Comparison of ENCODE assay signal across 13 cellular contexts in genomic region chr12:131487379-131488129, GRCh38.
DNase-seq lines count a peak whose midpoint lies in the region; ATAC-seq and TF ChIP-seq lines count a peak whose summit lies in the region.
"Had no signal": no experiment of that assay in that cellular context is flagged by ENCODE, and none has a peak within 500 bp of the region (broad histone marks: within the 10 kb centered on the region; RNA-seq: fewer than 3 reads in every experiment).

No MANE protein-coding gene starts in this region.

- TF ChIP-seq CTCF in epithelial cell of proximal tubule (conservative IDR thresholded peaks at IDR 0.05; ENCODE audit: low read depth, low read length): no peak

- ATAC-seq in HG02798 (IDR thresholded peaks at IDR 0.05; ENCODE audit: poor library complexity, unreplicated experiment): no peak
- ATAC-seq: left colon, Panc1 had no signal

- H3K4me3 ChIP-seq in epithelial cell of proximal tubule (ENCODE audit: low read depth, low read length): no peak overlapping the region
- H3K4me3 ChIP-seq: stomach had no signal

- DNase-seq in DMS53 treated with DMSO at 0.1 percent for 48 hours (lab: John Stamatoyannopoulos, UW; ENCODE audit: unreplicated experiment): peak; percentile 14
- peak; percentile 3 for DNase-seq in NCI-H1694 (lab: John Stamatoyannopoulos, UW)
- DNase-seq in epithelial cell of proximal tubule (ENCODE audit: low read depth): peak; percentile 41
- peak; percentile 19 for DNase-seq in renal cortical epithelial cell (ENCODE audit: low read depth)
- no peak for DNase-seq in GOT3 (lab: John Stamatoyannopoulos, UW)
- no peak for DNase-seq in SIG-M5 (lab: John Stamatoyannopoulos, UW)
- DNase-seq: activated T-cell treated with anti-CD3 and anti-CD28 coated beads, Interleukin-2, amount 50 U/mL, for 1 hour; aorta; NCI-H2107; stomach had no signal

Comparison
In these comparisons a context has a peak if more than half of its experiments do, and no peak if none do; other contexts are left out.
1. DNase-seq: peak in DMS53 treated with DMSO at 0.1 percent for 48 hours (single experiment), NCI-H1694 (single experiment), epithelial cell of proximal tubule (single experiment) and renal cortical epithelial cell (single experiment); none in GOT3 (single experiment) and SIG-M5 (single experiment).